In genomic region chr2:162118166-162119031, GRCh38 we compare ENCODE assay signal across 1 cellular context.
TF ChIP-seq lines count a peak whose summit lies in the region.

No MANE protein-coding gene starts in this region.

TF ChIP-seq in SK-N-SH, 30 proteins besides CTCF, POLR2A, EP300 and RAD21 (continued from another document):
- TF ChIP-seq, protein P1, sequence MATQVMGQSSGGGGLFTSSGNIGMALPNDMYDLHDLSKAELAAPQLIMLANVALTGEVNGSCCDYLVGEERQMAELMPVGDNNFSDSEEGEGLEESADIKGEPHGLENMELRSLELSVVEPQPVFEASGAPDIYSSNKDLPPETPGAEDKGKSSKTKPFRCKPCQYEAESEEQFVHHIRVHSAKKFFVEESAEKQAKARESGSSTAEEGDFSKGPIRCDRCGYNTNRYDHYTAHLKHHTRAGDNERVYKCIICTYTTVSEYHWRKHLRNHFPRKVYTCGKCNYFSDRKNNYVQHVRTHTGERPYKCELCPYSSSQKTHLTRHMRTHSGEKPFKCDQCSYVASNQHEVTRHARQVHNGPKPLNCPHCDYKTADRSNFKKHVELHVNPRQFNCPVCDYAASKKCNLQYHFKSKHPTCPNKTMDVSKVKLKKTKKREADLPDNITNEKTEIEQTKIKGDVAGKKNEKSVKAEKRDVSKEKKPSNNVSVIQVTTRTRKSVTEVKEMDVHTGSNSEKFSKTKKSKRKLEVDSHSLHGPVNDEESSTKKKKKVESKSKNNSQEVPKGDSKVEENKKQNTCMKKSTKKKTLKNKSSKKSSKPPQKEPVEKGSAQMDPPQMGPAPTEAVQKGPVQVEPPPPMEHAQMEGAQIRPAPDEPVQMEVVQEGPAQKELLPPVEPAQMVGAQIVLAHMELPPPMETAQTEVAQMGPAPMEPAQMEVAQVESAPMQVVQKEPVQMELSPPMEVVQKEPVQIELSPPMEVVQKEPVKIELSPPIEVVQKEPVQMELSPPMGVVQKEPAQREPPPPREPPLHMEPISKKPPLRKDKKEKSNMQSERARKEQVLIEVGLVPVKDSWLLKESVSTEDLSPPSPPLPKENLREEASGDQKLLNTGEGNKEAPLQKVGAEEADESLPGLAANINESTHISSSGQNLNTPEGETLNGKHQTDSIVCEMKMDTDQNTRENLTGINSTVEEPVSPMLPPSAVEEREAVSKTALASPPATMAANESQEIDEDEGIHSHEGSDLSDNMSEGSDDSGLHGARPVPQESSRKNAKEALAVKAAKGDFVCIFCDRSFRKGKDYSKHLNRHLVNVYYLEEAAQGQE (IDR thresholded peaks at IDR 0.05; ENCODE audit: low read depth, low read length): no peak
- TF ChIP-seq RCOR1 (IDR thresholded peaks at IDR 0.05; ENCODE audit: low read length): no peak
